In the genomic region with DNA sequence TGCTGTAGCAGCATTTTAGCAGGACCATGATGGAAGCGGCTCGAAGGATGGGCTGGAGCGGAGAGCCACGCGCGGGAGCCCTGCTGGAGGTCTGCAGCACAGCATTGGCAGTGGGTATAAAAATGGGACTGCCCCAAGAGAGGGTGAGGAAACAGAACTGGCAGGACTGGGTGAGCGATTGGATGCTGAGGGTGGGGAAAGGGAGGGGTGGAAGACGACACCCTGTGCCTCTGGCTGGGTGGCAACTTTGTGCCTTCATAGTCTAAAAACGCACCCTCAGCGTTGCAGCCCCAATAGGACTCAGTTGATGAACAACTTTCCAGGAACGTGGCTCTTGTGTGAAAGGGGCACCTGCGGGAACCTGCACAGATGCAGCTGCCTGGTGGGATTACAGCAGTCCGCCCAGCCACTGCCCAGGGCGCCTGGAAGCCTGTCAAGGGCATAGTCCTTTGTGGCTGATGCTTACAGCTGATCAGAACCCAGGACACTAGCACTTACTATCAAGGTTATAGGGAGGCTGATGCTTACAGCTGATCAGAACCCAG, we compare ENCODE assay signal across 13 cellular contexts.
"Had no signal": no experiment of that assay in that cellular context is flagged by ENCODE, and none has a peak within 500 bp of the region (broad histone marks: within the 10 kb centered on the region; RNA-seq: fewer than 3 reads in every experiment).

No MANE protein-coding gene starts in this region.

- DNase-seq: activated CD4-positive, alpha-beta T cell treated with anti-CD3 and anti-CD28 coated beads, Interleukin-2, amount 50 U/mL, for 1 hour; activated effector memory CD4-positive, alpha-beta T cell treated with Interleukin-2 at 50 U/mL for 16 hours; amniotic stem cell; cerebellar nuclear complex; dermis blood vessel endothelial cell; left lung; mesendoderm; small intestine; thyroid gland; uterus had no signal

- H3K4me3 ChIP-seq: left lung, ovary, thyroid gland, uterus had no signal

- H3K27ac Mint-ChIP-seq: activated naive CD4-positive, alpha-beta T cell treated with anti-CD3 and anti-CD28 coated beads, Interleukin-2, amount 50 U/mL, for 72 hours; brain had no signal

- H3K27me3 ChIP-seq: left lung, ovary, thyroid gland, uterus had no signal

- H3K9me3 ChIP-seq: left lung, ovary, thyroid gland, uterus had no signal

- H3K36me3 ChIP-seq: left lung, ovary, thyroid gland, uterus had no signal

- H3K4me1 ChIP-seq: thyroid gland, uterus had no signal

- H3K36me3 Mint-ChIP-seq: brain had no signal

- H3K27ac ChIP-seq: ovary, thyroid gland, uterus had no signal

- ATAC-seq: activated naive CD4-positive, alpha-beta T cell treated with anti-CD3 and anti-CD28 coated beads, Interleukin-2, amount 50 U/mL, for 72 hours; left lung had no signal

- H3K4me3 Mint-ChIP-seq: brain had no signal
